Comparison of ENCODE assay signal across 9 cellular contexts in the genomic region with DNA sequence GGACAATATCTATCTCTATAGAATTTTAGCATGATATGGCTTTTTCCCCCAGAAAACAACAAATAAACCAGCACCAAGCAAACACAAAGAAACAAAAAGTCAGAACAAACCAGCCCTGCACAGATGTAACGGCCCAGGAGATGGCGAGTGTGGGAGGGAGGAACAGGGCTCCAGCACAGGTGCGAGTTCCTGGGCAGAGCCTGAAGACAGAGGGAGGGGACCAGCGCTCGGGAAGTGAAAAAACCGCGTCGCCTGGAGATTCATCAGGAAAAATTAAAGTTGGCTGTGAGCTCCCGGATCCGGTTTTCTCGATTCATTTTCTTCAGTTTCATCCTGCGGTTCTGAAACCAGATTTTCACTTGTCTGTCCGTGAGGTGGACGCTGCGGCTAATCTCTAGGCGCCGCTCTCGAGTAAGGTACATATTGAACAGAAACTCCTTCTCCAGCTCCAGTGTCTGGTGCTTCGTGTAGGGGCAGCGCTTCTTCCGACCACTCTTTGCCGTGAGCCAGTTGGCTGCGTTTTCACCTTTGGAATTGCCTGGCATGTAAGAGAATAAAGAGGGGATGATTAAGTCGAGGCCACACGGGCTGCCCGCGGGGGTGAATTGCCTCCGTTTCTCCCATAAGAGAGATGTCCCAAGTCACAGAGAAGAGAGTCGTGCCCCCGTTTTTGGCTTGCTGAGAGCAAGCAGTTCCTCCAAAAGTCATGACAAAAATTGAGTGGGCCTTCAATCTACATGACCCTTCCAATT. TPM values are rescaled to one million over a fixed set of nuclear protein-coding genes. Genes with fewer than 3 reads are reported as not detected.
DNase-seq lines count a peak whose midpoint lies in the region; ATAC-seq and TF ChIP-seq lines count a peak whose summit lies in the region.
"Had no signal": no experiment of that assay in that cellular context is flagged by ENCODE, and none has a peak within 500 bp of the region (broad histone marks: within the 10 kb centered on the region; RNA-seq: fewer than 3 reads in every experiment).

No MANE protein-coding gene starts in this region.

- TF ChIP-seq CTCF in activated CD8-positive, alpha-beta T cell treated with anti-CD3 and anti-CD28 coated beads for 36 hours (IDR thresholded peaks at IDR 0.05), result no peak
- TF ChIP-seq CTCF in RWPE1 (conservative IDR thresholded peaks at IDR 0.05; ENCODE audit: low read depth) (peak; percentile 45), foreskin keratinocyte (conservative IDR thresholded peaks at IDR 0.05) (peak; percentile 25), tibial nerve (IDR thresholded peaks at IDR 0.05) (no peak)

- WGBS in tibial nerve, 2 donors, result 39 to 58% methylated on average over 30 of the region's 30 CpGs

- peaks cover 16% of the 10 kb centered on the region for H3K4me1 ChIP-seq in foreskin keratinocyte
- H3K4me1 ChIP-seq in tibial nerve, result peaks cover 0 to 56% (median 8%) of the 10 kb centered on the region in 4 donors

- peak overlapping the region; percentile 54 to 74 (median 64) for H3K4me3 ChIP-seq in tibial nerve

- POLR2A ChIA-PET in activated CD8-positive, alpha-beta T cell treated with anti-CD3 and anti-CD28 coated beads, Interleukin-2, amount 10 ng/mL, durations not matched to agents 7 days and 5 days (lab: Charles Lee), result no interaction called here
- POLR2A ChIA-PET in activated CD8-positive, alpha-beta T cell treated with anti-CD3 and anti-CD28 coated beads for 36 hours (lab: Charles Lee), result no interaction called here
- POLR2A ChIA-PET in RWPE1 (lab: Yijun Ruan, JAX; ENCODE audit: low non-redundant PET), result no interaction called here

- TF ChIP-seq EP300 in tibial nerve (IDR thresholded peaks at IDR 0.05), result no peak

- H3K27me3 Mint-ChIP-seq in activated CD8-positive, alpha-beta T cell treated with anti-CD3 and anti-CD28 coated beads, Interleukin-2, amount 10 ng/mL, durations not matched to agents 7 days and 5 days (ENCODE audit: low read depth), result peaks cover 67% of the 10 kb centered on the region
- H3K27me3 Mint-ChIP-seq in activated CD8-positive, alpha-beta T cell treated with anti-CD3 and anti-CD28 coated beads for 36 hours, result peaks cover 73% of the 10 kb centered on the region

- ATAC-seq in activated CD8-positive, alpha-beta T cell treated with anti-CD3 and anti-CD28 coated beads, Interleukin-2, amount 10 ng/mL, durations not matched to agents 7 days and 5 days, result no peak
- ATAC-seq in activated CD8-positive, alpha-beta T cell treated with anti-CD3 and anti-CD28 coated beads for 36 hours, result no peak
- ATAC-seq in foreskin keratinocyte, result peak; percentile 32
- ATAC-seq in HG02852 (IDR thresholded peaks at IDR 0.05; ENCODE audit: unreplicated experiment), result no peak

- H3K27me3 ChIP-seq in foreskin keratinocyte (peaks cover 3% of the 10 kb centered on the region), tibial nerve (peaks cover 0 to 94% of the 10 kb centered on the region in 2 donors)

- peak overlapping the region; percentile 45 for H3K4me3 Mint-ChIP-seq in activated CD8-positive, alpha-beta T cell treated with anti-CD3 and anti-CD28 coated beads, Interleukin-2, amount 10 ng/mL, durations not matched to agents 7 days and 5 days
- H3K4me3 Mint-ChIP-seq in activated CD8-positive, alpha-beta T cell treated with anti-CD3 and anti-CD28 coated beads for 36 hours, result no peak overlapping the region

- DNase-seq in activated CD8-positive, alpha-beta T cell treated with anti-CD3 and anti-CD28 coated beads, Interleukin-2, amount 10 ng/mL, durations not matched to agents 7 days and 5 days, result no peak
- no peak for DNase-seq in activated CD8-positive, alpha-beta T cell treated with anti-CD3 and anti-CD28 coated beads for 36 hours
- DNase-seq in RWPE1 (ENCODE audit: low spot score) (no peak), foreskin keratinocyte (peak; percentile 63 to 76), tibial nerve (ENCODE audit: low spot score in 2 of 2) (peak in 1 of 2 donors; percentile 15), middle frontal gyrus (ENCODE audit: extremely low spot score, low spot score) (no peak), NCI-H146 (lab: John Stamatoyannopoulos, UW) (no peak)
- DNase-seq: cortex of kidney had no signal

- H3K27ac ChIP-seq in RWPE1, result peak overlapping the region; percentile 95
- H3K27ac ChIP-seq in foreskin keratinocyte, result peak overlapping the region; percentile 77
- peak overlapping the region; percentile 7 to 88 (median 84) for H3K27ac ChIP-seq in tibial nerve

- intact Hi-C loops in activated CD8-positive, alpha-beta T cell treated with anti-CD3 and anti-CD28 coated beads for 36 hours (cut with micrococcal nuclease), result loop anchor here (5.0 kb wide), 1 partner anchor 70 kb away; a partner anchor contains a TSS

- no peaks in the 10 kb centered on the region for H3K9me3 Mint-ChIP-seq in activated CD8-positive, alpha-beta T cell treated with anti-CD3 and anti-CD28 coated beads, Interleukin-2, amount 10 ng/mL, durations not matched to agents 7 days and 5 days (ENCODE audit: insufficient read depth)
- no peaks in the 10 kb centered on the region for H3K9me3 Mint-ChIP-seq in activated CD8-positive, alpha-beta T cell treated with anti-CD3 and anti-CD28 coated beads for 36 hours

- no peak for TF ChIP-seq POLR2A in tibial nerve (IDR thresholded peaks at IDR 0.05)

- H3K36me3 ChIP-seq in tibial nerve, result no peaks in the 10 kb centered on the region

- H3K27ac Mint-ChIP-seq in activated CD8-positive, alpha-beta T cell treated with anti-CD3 and anti-CD28 coated beads, Interleukin-2, amount 10 ng/mL, durations not matched to agents 7 days and 5 days, result peak overlapping the region; percentile 69
- H3K27ac Mint-ChIP-seq in activated CD8-positive, alpha-beta T cell treated with anti-CD3 and anti-CD28 coated beads for 36 hours, result no peak overlapping the region

- CTCF ChIA-PET in activated CD8-positive, alpha-beta T cell treated with anti-CD3 and anti-CD28 coated beads, Interleukin-2, amount 10 ng/mL, durations not matched to agents 7 days and 5 days (lab: Charles Lee), result interaction anchor here (1.3 kb wide), 1 partner anchor 24 kb away, joined by 5 read pairs; no protein-coding TSS in a partner anchor
- CTCF ChIA-PET in activated CD8-positive, alpha-beta T cell treated with anti-CD3 and anti-CD28 coated beads for 36 hours (lab: Charles Lee), result interaction anchor here (1.0 to 10.4 kb wide), 9 partner anchors 9 to 24 kb away, joined by 3 to 61 read pairs (median 5); a partner anchor contains a TSS
- CTCF ChIA-PET in RWPE1 (lab: Yijun Ruan, JAX), result interaction anchor here (0.6 to 4.1 kb wide), 7 partner anchors 8 to 873 kb away, joined by 3 to 30 read pairs (median 4); no protein-coding TSS in a partner anchor

- H3K9me3 ChIP-seq in tibial nerve, result no peaks in the 10 kb centered on the region

- H3K36me3 Mint-ChIP-seq in activated CD8-positive, alpha-beta T cell treated with anti-CD3 and anti-CD28 coated beads, Interleukin-2, amount 10 ng/mL, durations not matched to agents 7 days and 5 days (ENCODE audit: low read depth), result peaks cover 8% of the 10 kb centered on the region
- no peaks in the 10 kb centered on the region for H3K36me3 Mint-ChIP-seq in activated CD8-positive, alpha-beta T cell treated with anti-CD3 and anti-CD28 coated beads for 36 hours (ENCODE audit: low read depth)

- H3K4me1 Mint-ChIP-seq in activated CD8-positive, alpha-beta T cell treated with anti-CD3 and anti-CD28 coated beads, Interleukin-2, amount 10 ng/mL, durations not matched to agents 7 days and 5 days (ENCODE audit: low read depth), result peaks cover 15% of the 10 kb centered on the region
- peaks cover 29% of the 10 kb centered on the region for H3K4me1 Mint-ChIP-seq in activated CD8-positive, alpha-beta T cell treated with anti-CD3 and anti-CD28 coated beads for 36 hours (ENCODE audit: low read depth)

RNA-seq across cellular contexts. Expression of a gene that starts 2.3 kb away (rescaled TPM):
- not detected for total RNA-seq in activated CD8-positive, alpha-beta T cell treated with anti-CD3 and anti-CD28 coated beads, Interleukin-2, amount 10 ng/mL, durations not matched to agents 7 days and 5 days
- total RNA-seq in activated CD8-positive, alpha-beta T cell treated with anti-CD3 and anti-CD28 coated beads for 36 hours, result not detected
- total RNA-seq in foreskin keratinocyte (4.8 and 6.1 TPM in 2 replicates), tibial nerve (10 to 100 TPM; 19.0 to 34.1 (median 24.9) TPM)
- polyA plus RNA-seq in foreskin keratinocyte, result 3.3 and 3.7 TPM in 2 replicates

RNA-seq across cellular contexts. Expression of a gene that starts 6.5 kb away (rescaled TPM):
- not detected for total RNA-seq in activated CD8-positive, alpha-beta T cell treated with anti-CD3 and anti-CD28 coated beads, Interleukin-2, amount 10 ng/mL, durations not matched to agents 7 days and 5 days
- total RNA-seq in activated CD8-positive, alpha-beta T cell treated with anti-CD3 and anti-CD28 coated beads for 36 hours, result not detected
- total RNA-seq in foreskin keratinocyte (47.3 and 59.7 TPM in 2 replicates), tibial nerve (10 to 100 TPM; 10.5 to 13.8 (median 12.7) TPM)
- polyA plus RNA-seq in foreskin keratinocyte, result 34.9 and 51.1 TPM in 2 replicates

RNA-seq across cellular contexts. Expression of a gene that starts 13.2 kb away (rescaled TPM):
- total RNA-seq in activated CD8-positive, alpha-beta T cell treated with anti-CD3 and anti-CD28 coated beads, Interleukin-2, amount 10 ng/mL, durations not matched to agents 7 days and 5 days, result not detected
- under 1 TPM; 0.13 to 0.18 TPM for total RNA-seq in activated CD8-positive, alpha-beta T cell treated with anti-CD3 and anti-CD28 coated beads for 36 hours
- 0.07 and 0.31 TPM in 2 replicates for total RNA-seq in foreskin keratinocyte
- 0.17 and 0.21 TPM in 2 replicates for polyA plus RNA-seq in foreskin keratinocyte
- 10 to 100 TPM in 2 of 4 donors, 1 to 10 TPM in 2; 5.0 to 13.2 (median 9.5) TPM for total RNA-seq in tibial nerve

RNA-seq across cellular contexts. Expression of a gene that starts 15.3 kb away (rescaled TPM):
- not detected for total RNA-seq in activated CD8-positive, alpha-beta T cell treated with anti-CD3 and anti-CD28 coated beads, Interleukin-2, amount 10 ng/mL, durations not matched to agents 7 days and 5 days
- not detected for total RNA-seq in activated CD8-positive, alpha-beta T cell treated with anti-CD3 and anti-CD28 coated beads for 36 hours
- total RNA-seq in foreskin keratinocyte (13.1 and 13.3 TPM in 2 replicates), tibial nerve (10 to 100 TPM in 2 of 4 donors, 1 to 10 TPM in 2; 8.7 to 16.9 (median 11.3) TPM)
- polyA plus RNA-seq in foreskin keratinocyte, result 14.5 and 15.6 TPM in 2 replicates

RNA-seq across cellular contexts. Expression of a gene that starts 19.4 kb away (rescaled TPM):
- not detected for total RNA-seq in activated CD8-positive, alpha-beta T cell treated with anti-CD3 and anti-CD28 coated beads, Interleukin-2, amount 10 ng/mL, durations not matched to agents 7 days and 5 days
- not detected for total RNA-seq in activated CD8-positive, alpha-beta T cell treated with anti-CD3 and anti-CD28 coated beads for 36 hours
- total RNA-seq in foreskin keratinocyte (1.2 and 2.1 TPM in 2 replicates), tibial nerve (10 to 100 TPM in 1 of 4 donors, 1 to 10 TPM in 3; 7.0 to 18.8 (median 8.7) TPM)
- polyA plus RNA-seq in foreskin keratinocyte, result 1.0 and 1.4 TPM in 2 replicates

Comparison
In these comparisons a context has a peak if more than half of its experiments do, and no peak if none do; other contexts are left out.
1. DNase-seq: peak in foreskin keratinocyte (2 of 2); none in activated CD8-positive, alpha-beta T cell treated with anti-CD3 and anti-CD28 coated beads, Interleukin-2, amount 10 ng/mL, durations not matched to agents 7 days and 5 days (single experiment), activated CD8-positive, alpha-beta T cell treated with anti-CD3 and anti-CD28 coated beads for 36 hours (single experiment), RWPE1 (single experiment), middle frontal gyrus (single experiment) and NCI-H146 (single experiment).
2. CTCF ChIP-seq: peak in RWPE1 (single experiment) and foreskin keratinocyte (single experiment); none in activated CD8-positive, alpha-beta T cell treated with anti-CD3 and anti-CD28 coated beads for 36 hours (single experiment) and tibial nerve (0 of 5).
3. RNA of a gene that starts 6.5 kb away (total RNA-seq): 47.3 to 59.7 TPM in foreskin keratinocyte and 10.5 to 13.8 TPM in tibial nerve; not detected in activated CD8-positive, alpha-beta T cell treated with anti-CD3 and anti-CD28 coated beads, Interleukin-2, amount 10 ng/mL, durations not matched to agents 7 days and 5 days and not detected in activated CD8-positive, alpha-beta T cell treated with anti-CD3 and anti-CD28 coated beads for 36 hours; every median in the first group is over 10 times any median in the second.
4. Peak in every context shown above with its lines, with median percentiles within 50 percentile points of each other: H3K27ac ChIP-seq.